Comparison of ENCODE assay signal across 16 cellular contexts in the genomic region with DNA sequence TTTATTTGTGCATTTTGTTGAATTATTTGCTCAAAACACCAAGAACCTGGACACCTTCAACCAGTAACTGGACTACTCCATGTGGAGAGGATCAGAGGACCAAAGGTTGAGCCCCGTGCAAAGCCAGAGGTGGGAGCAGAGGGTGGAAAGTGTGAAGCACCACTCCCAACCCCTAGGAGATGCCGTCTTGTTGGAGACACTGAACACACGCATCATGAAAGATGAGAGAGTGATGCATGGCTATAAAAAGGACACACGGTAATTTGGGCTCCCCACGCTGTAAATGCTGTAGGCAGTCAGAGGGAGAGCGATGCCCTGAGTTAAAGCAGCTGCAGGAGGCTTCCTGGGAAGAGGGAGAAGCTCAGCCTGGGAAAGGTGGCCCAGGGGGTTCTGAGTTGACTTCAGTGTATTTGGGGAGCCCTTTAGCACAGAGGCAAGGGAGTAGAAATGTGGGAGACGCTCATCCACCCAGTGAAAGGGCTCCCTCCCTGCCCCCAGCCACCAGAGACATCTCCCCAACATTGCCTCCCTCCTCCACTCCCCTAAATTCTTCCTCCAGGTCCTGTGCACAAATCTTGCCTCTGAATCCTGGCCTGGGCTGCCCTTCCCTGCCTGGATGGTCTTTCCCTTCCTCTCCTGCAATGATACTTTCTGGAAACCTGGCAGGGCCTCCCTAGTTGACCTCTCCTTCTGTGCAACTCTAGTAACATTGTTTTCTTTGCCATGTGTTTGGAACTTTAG. TPM values are rescaled to one million over a fixed set of nuclear protein-coding genes. Genes with fewer than 3 reads are reported as not detected.
DNase-seq lines count a peak whose midpoint lies in the region; ATAC-seq and TF ChIP-seq lines count a peak whose summit lies in the region.
"Had no signal": no experiment of that assay in that cellular context is flagged by ENCODE, and none has a peak within 500 bp of the region (broad histone marks: within the 10 kb centered on the region; RNA-seq: fewer than 3 reads in every experiment).

No MANE protein-coding gene starts in this region.

- H3K36me3 ChIP-seq in Panc1 (ENCODE audit: control insufficient read depth, insufficient read depth, low read length) (no peaks in the 10 kb centered on the region), upper lobe of right lung (no peaks in the 10 kb centered on the region)

- peaks cover 3% of the 10 kb centered on the region for H3K27me3 Mint-ChIP-seq in neural crest cell (ENCODE audit: low read depth)
- H3K27me3 Mint-ChIP-seq: CD4-positive, alpha-beta T cell had no signal

- H3K27ac ChIP-seq in Panc1 (ENCODE audit: low read length), result no peak overlapping the region
- H3K27ac ChIP-seq in upper lobe of right lung, result peak overlapping the region; percentile 30

- intact Hi-C loops in cardiac septum (cut with DNase I) (no loop called here), Right ventricle myocardium superior (cut with DNase I) (no loop called here), Panc1 (cut with micrococcal nuclease; ENCODE audit: unreplicated experiment) (no loop called here), upper lobe of right lung (cut with DNase I) (no loop called here)

- no peak overlapping the region for H3K4me3 Mint-ChIP-seq in neural crest cell
- H3K4me3 Mint-ChIP-seq: CD4-positive, alpha-beta T cell had no signal

- no peaks in the 10 kb centered on the region for H3K36me3 Mint-ChIP-seq in neural crest cell (ENCODE audit: low read depth)

- H3K4me1 ChIP-seq in Panc1 (ENCODE audit: control insufficient read depth, insufficient read depth, low read length) (no peaks in the 10 kb centered on the region), upper lobe of right lung (peaks cover 3% of the 10 kb centered on the region)

- peak overlapping the region; percentile 12 for H3K27ac Mint-ChIP-seq in neural crest cell (ENCODE audit: unreplicated experiment)
- H3K27ac Mint-ChIP-seq: CD4-positive, alpha-beta T cell had no signal

- H3K9me3 ChIP-seq in Panc1 (ENCODE audit: control insufficient read depth, insufficient read depth, low read depth, low read length), result no peaks in the 10 kb centered on the region
- H3K9me3 ChIP-seq in upper lobe of right lung, result no peaks in the 10 kb centered on the region

- CTCF ChIA-PET in Panc1 (lab: Charles Lee), result no interaction called here

- peaks cover 3% of the 10 kb centered on the region for H3K9me3 Mint-ChIP-seq in neural crest cell
- H3K9me3 Mint-ChIP-seq: CD4-positive, alpha-beta T cell had no signal

- H3K4me3 ChIP-seq in Panc1 (ENCODE audit: low read depth in 2 of 2, low read length in 2 of 2), result no peak overlapping the region
- H3K4me3 ChIP-seq in upper lobe of right lung, result no peak overlapping the region

- POLR2A ChIA-PET in Panc1 (lab: Charles Lee), result no interaction called here

- DNase-seq in cardiac septum (ENCODE audit: low spot score) (peak; percentile 63), Right ventricle myocardium superior (no peak), Panc1 (ENCODE audit: low read depth, low spot score) (no peak), neural crest cell (ENCODE audit: low read depth, low spot score) (no peak), upper lobe of right lung (no peak), activated gamma-delta T cell treated with Interleukin-2 at 50 U/mL for 16 hours (no peak), cerebellum (ENCODE audit: low spot score) (no peak), HUDEP-2 (lab: John Stamatoyannopoulos, UW; ENCODE audit: unreplicated experiment in 76 of 76) (no peak)
- DNase-seq: ACHN; C1 segment of cervical spinal cord; Calu3; CD4-positive, alpha-beta T cell; DMS 273 treated with DMSO at 0.1 percent for 48 hours; HCEC 1CT had no signal

- no TSS peak for BruUV-seq in Panc1 (replicated peaks; lab: Mats Ljungman, UMichigan)

- TF ChIP-seq CTCF in Panc1 (IDR thresholded peaks at IDR 0.05), result no peak
- no peak for TF ChIP-seq CTCF in neural crest cell (conservative IDR thresholded peaks at IDR 0.05)
- no peak for TF ChIP-seq CTCF in upper lobe of right lung (IDR thresholded peaks at IDR 0.05)

- no peaks in the 10 kb centered on the region; the same call in 1 of the 2 replicates for H3K27me3 ChIP-seq in Panc1 (ENCODE audit: control insufficient read depth, insufficient read depth, low read length)
- H3K27me3 ChIP-seq in upper lobe of right lung, result no peaks in the 10 kb centered on the region

- in situ Hi-C loops in Panc1 (cut with HindIII; ENCODE audit: low pct_unique_long_range_greater_than_20kb, low sequenced_read_pairs), result no loop called here

- H3K4me1 Mint-ChIP-seq in neural crest cell, result no peaks in the 10 kb centered on the region

- ATAC-seq in Right ventricle myocardium superior (ENCODE audit: poor library complexity) (no peak), Panc1 (0 out of 2 replicates have a peak, but pooled peaks have one; percentile 26), upper lobe of right lung (no peak)

RNA-seq across cellular contexts. Expression of gene IYD, which starts 55.8 kb away (rescaled TPM):
- total RNA-seq in cardiac septum (not detected), Right ventricle myocardium superior (not detected), Panc1 (2021; ENCODE audit: unreplicated experiment) (0.03 TPM), neural crest cell (not detected in 2 replicates), upper lobe of right lung (1.2 TPM), cerebellum (not detected)
- polyA plus RNA-seq in Panc1 (2012; ENCODE audit: insufficient read length), result not detected
- total RNA-seq: A172; CD4-positive, alpha-beta T cell; H4 had no signal
